In genomic region chr10:110563132-110563531, GRCh38 we compare ENCODE assay signal across 20 cellular contexts. TPM values are rescaled to one million over a fixed set of nuclear protein-coding genes. Genes with fewer than 3 reads are reported as not detected.
DNase-seq lines count a peak whose midpoint lies in the region; ATAC-seq and TF ChIP-seq lines count a peak whose summit lies in the region.
"Had no signal": no experiment of that assay in that cellular context is flagged by ENCODE, and none has a peak within 500 bp of the region (broad histone marks: within the 10 kb centered on the region; RNA-seq: fewer than 3 reads in every experiment).

No MANE protein-coding gene starts in this region.

- H3F3A ChIP-seq in neural progenitor cell (ENCODE audit: low read depth), result peaks cover 15% of the 10 kb centered on the region

- peak; percentile 17 for ATAC-seq in stimulated activated effector memory CD8-positive, alpha-beta T cell treated with anti-CD3 and anti-CD28 coated beads, Interleukin-12 subunit alpha, Interleukin-12 subunit beta, amount 100 ng/mL, for 72 hours
- ATAC-seq in right cardiac atrium, result no peak
- ATAC-seq: A549 had no signal

- intact Hi-C loops in activated CD4-positive, alpha-beta memory T cell treated with anti-CD3 and anti-CD28 coated beads for 36 hours (cut with micrococcal nuclease), result no loop called here
- intact Hi-C loops in right cardiac atrium (cut with DNase I), result no loop called here

- H3K27me3 ChIP-seq in WERI-Rb-1 (ENCODE audit: insufficient read depth, low read depth, severe bottlenecking) (no peaks in the 10 kb centered on the region), neural progenitor cell (no peaks in the 10 kb centered on the region), right cardiac atrium (ENCODE audit: control insufficient read depth, insufficient read depth) (no peaks in the 10 kb centered on the region)

- WGBS in right cardiac atrium, result 93% methylated on average over 8 of the region's 8 CpGs

- H3K9ac ChIP-seq in neural progenitor cell, result no peak overlapping the region

- no peaks in the 10 kb centered on the region for H3K9me3 Mint-ChIP-seq in activated CD4-positive, alpha-beta memory T cell treated with anti-CD3 and anti-CD28 coated beads for 36 hours
- no peaks in the 10 kb centered on the region for H3K9me3 Mint-ChIP-seq in activated CD4-positive, alpha-beta memory T cell treated with anti-CD3 and anti-CD28 coated beads, Interleukin-2, amount 10 ng/mL, durations not matched to agents 7 days and 5 days
- H3K9me3 Mint-ChIP-seq in stimulated activated effector memory CD8-positive, alpha-beta T cell treated with anti-CD3 and anti-CD28 coated beads, Interleukin-12 subunit alpha, Interleukin-12 subunit beta, amount 100 ng/mL, for 72 hours, result no peaks in the 10 kb centered on the region
- H3K9me3 Mint-ChIP-seq in neural progenitor cell, result no peaks in the 10 kb centered on the region
- H3K9me3 Mint-ChIP-seq: CD4-positive, CD25-positive, alpha-beta regulatory T cell; CD8-positive, alpha-beta memory T cell had no signal

- H2AFZ ChIP-seq in neural progenitor cell (replicated peaks), result no peak overlapping the region

- H3K36me3 ChIP-seq in WERI-Rb-1 (peaks cover 5% of the 10 kb centered on the region; the same call in 1 of the 2 replicates), neural progenitor cell (no peaks in the 10 kb centered on the region)

- H3K4me1 ChIP-seq in neural progenitor cell (no peaks in the 10 kb centered on the region), right cardiac atrium (ENCODE audit: control insufficient read depth, insufficient read depth, low read length) (no peaks in the 10 kb centered on the region)

- peak overlapping the region; percentile 20; the same call in 1 of the 2 replicates for H3K27ac ChIP-seq in WERI-Rb-1
- no peak overlapping the region for H3K27ac ChIP-seq in neural progenitor cell
- H3K27ac ChIP-seq in right cardiac atrium (ENCODE audit: low read length), result no peak overlapping the region
- H3K27ac ChIP-seq: 22Rv1, A549, HL-60 had no signal

- H3K4me1 Mint-ChIP-seq in activated CD4-positive, alpha-beta memory T cell treated with anti-CD3 and anti-CD28 coated beads for 36 hours (ENCODE audit: low read depth), result peaks cover 12% of the 10 kb centered on the region
- peaks cover 10% of the 10 kb centered on the region for H3K4me1 Mint-ChIP-seq in activated CD4-positive, alpha-beta memory T cell treated with anti-CD3 and anti-CD28 coated beads, Interleukin-2, amount 10 ng/mL, durations not matched to agents 7 days and 5 days
- peaks cover 10% of the 10 kb centered on the region for H3K4me1 Mint-ChIP-seq in stimulated activated effector memory CD8-positive, alpha-beta T cell treated with anti-CD3 and anti-CD28 coated beads, Interleukin-12 subunit alpha, Interleukin-12 subunit beta, amount 100 ng/mL, for 72 hours
- peaks cover 23% of the 10 kb centered on the region for H3K4me1 Mint-ChIP-seq in neural progenitor cell

- peaks cover 2% of the 10 kb centered on the region for H4K20me1 ChIP-seq in neural progenitor cell (ENCODE audit: low read depth)

- POLR2A ChIA-PET in activated CD4-positive, alpha-beta memory T cell treated with anti-CD3 and anti-CD28 coated beads for 36 hours (lab: Charles Lee), result interaction anchor here (1.1 kb wide), 1 partner anchor 258 kb away, joined by 3 read pairs; the partner anchor contains the start of gene SMNDC1
- POLR2A ChIA-PET in activated CD4-positive, alpha-beta memory T cell treated with anti-CD3 and anti-CD28 coated beads, Interleukin-2, amount 10 ng/mL, durations not matched to agents 7 days and 5 days (lab: Charles Lee), result interaction anchor here (0.7 to 2.2 kb wide), 3 partner anchors 60 to 75 kb away, joined by 3 to 5 read pairs (median 3); no protein-coding TSS in a partner anchor

- no peak for TF ChIP-seq CTCF in WERI-Rb-1 (IDR thresholded peaks at IDR 0.05; ENCODE audit: low read depth, low read length)
- no peak for TF ChIP-seq CTCF in neural progenitor cell (IDR thresholded peaks at IDR 0.05)

- H3K4me3 ChIP-seq in WERI-Rb-1 (ENCODE audit: low read depth, low read length), result no peak overlapping the region
- H3K4me3 ChIP-seq in neural progenitor cell, result no peak overlapping the region
- H3K4me3 ChIP-seq in right cardiac atrium (ENCODE audit: low read length), result no peak overlapping the region
- H3K4me3 ChIP-seq: A549, HAP-1 had no signal

- peaks cover 10% of the 10 kb centered on the region for H3K27me3 Mint-ChIP-seq in activated CD4-positive, alpha-beta memory T cell treated with anti-CD3 and anti-CD28 coated beads for 36 hours
- peaks cover 17% of the 10 kb centered on the region for H3K27me3 Mint-ChIP-seq in activated CD4-positive, alpha-beta memory T cell treated with anti-CD3 and anti-CD28 coated beads, Interleukin-2, amount 10 ng/mL, durations not matched to agents 7 days and 5 days
- H3K27me3 Mint-ChIP-seq in neural progenitor cell (ENCODE audit: insufficient read depth, low read depth), result no peaks in the 10 kb centered on the region

- H3K27ac Mint-ChIP-seq in activated CD4-positive, alpha-beta memory T cell treated with anti-CD3 and anti-CD28 coated beads for 36 hours, result no peak overlapping the region
- no peak overlapping the region for H3K27ac Mint-ChIP-seq in activated CD4-positive, alpha-beta memory T cell treated with anti-CD3 and anti-CD28 coated beads, Interleukin-2, amount 10 ng/mL, durations not matched to agents 7 days and 5 days
- no peak overlapping the region for H3K27ac Mint-ChIP-seq in stimulated activated effector memory CD8-positive, alpha-beta T cell treated with anti-CD3 and anti-CD28 coated beads, Interleukin-12 subunit alpha, Interleukin-12 subunit beta, amount 100 ng/mL, for 72 hours
- no peak overlapping the region for H3K27ac Mint-ChIP-seq in neural progenitor cell
- H3K27ac Mint-ChIP-seq: B cell; CD4-positive, CD25-positive, alpha-beta regulatory T cell; CD8-positive, alpha-beta memory T cell had no signal

- CTCF ChIA-PET in activated CD4-positive, alpha-beta memory T cell treated with anti-CD3 and anti-CD28 coated beads for 36 hours (lab: Charles Lee), result no interaction called here
- CTCF ChIA-PET in activated CD4-positive, alpha-beta memory T cell treated with anti-CD3 and anti-CD28 coated beads, Interleukin-2, amount 10 ng/mL, durations not matched to agents 7 days and 5 days (lab: Charles Lee), result interaction anchor here (0.5 to 1.1 kb wide), 2 partner anchors 16 to 358 kb away, joined by 3 read pairs; no protein-coding TSS in a partner anchor

- H3K4me2 ChIP-seq in neural progenitor cell, result no peak overlapping the region
- H3K4me2 ChIP-seq: A549 had no signal

- H3K4me3 Mint-ChIP-seq in activated CD4-positive, alpha-beta memory T cell treated with anti-CD3 and anti-CD28 coated beads for 36 hours, result no peak overlapping the region
- no peak overlapping the region for H3K4me3 Mint-ChIP-seq in activated CD4-positive, alpha-beta memory T cell treated with anti-CD3 and anti-CD28 coated beads, Interleukin-2, amount 10 ng/mL, durations not matched to agents 7 days and 5 days
- H3K4me3 Mint-ChIP-seq in stimulated activated effector memory CD8-positive, alpha-beta T cell treated with anti-CD3 and anti-CD28 coated beads, Interleukin-12 subunit alpha, Interleukin-12 subunit beta, amount 100 ng/mL, for 72 hours, result no peak overlapping the region
- no peak overlapping the region for H3K4me3 Mint-ChIP-seq in neural progenitor cell
- H3K4me3 Mint-ChIP-seq: B cell had no signal

- H3K79me2 ChIP-seq in neural progenitor cell (ENCODE audit: low read depth), result peaks cover 6% of the 10 kb centered on the region

- H3K9me3 ChIP-seq in WERI-Rb-1 (ENCODE audit: severe bottlenecking) (no peaks in the 10 kb centered on the region), neural progenitor cell (ENCODE audit: low read depth) (no peaks in the 10 kb centered on the region), right cardiac atrium (ENCODE audit: control insufficient read depth, low read length) (no peaks in the 10 kb centered on the region)
- H3K9me3 ChIP-seq: HAP-1 had no signal

- DNase-seq in NCI-H82 (lab: John Stamatoyannopoulos, UW) (peak; percentile 8), NCI-H82 treated with DMSO at 0.1 percent for 48 hours (lab: John Stamatoyannopoulos, UW; ENCODE audit: unreplicated experiment) (no peak), WERI-Rb-1 (no peak), neural progenitor cell (ENCODE audit: low spot score) (no peak), right cardiac atrium (no peak)
- peak; percentile 42 for DNase-seq in activated CD4-positive, alpha-beta memory T cell treated with anti-CD3 and anti-CD28 coated beads for 36 hours
- DNase-seq in activated CD4-positive, alpha-beta memory T cell treated with anti-CD3 and anti-CD28 coated beads, Interleukin-2, amount 10 ng/mL, durations not matched to agents 7 days and 5 days, result no peak
- no peak for DNase-seq in stimulated activated effector memory CD8-positive, alpha-beta T cell treated with anti-CD3 and anti-CD28 coated beads, Interleukin-12 subunit alpha, Interleukin-12 subunit beta, amount 100 ng/mL, for 72 hours (ENCODE audit: low spot score in 2 of 2)
- DNase-seq: C1 segment of cervical spinal cord; CD4-positive, CD25-positive, alpha-beta regulatory T cell; CD8-positive, alpha-beta memory T cell; COR-L47; DMS 273 treated with DMSO at 0.1 percent for 48 hours; DMS53; DND-41 had no signal

- peaks cover 4% of the 10 kb centered on the region for H3K36me3 Mint-ChIP-seq in activated CD4-positive, alpha-beta memory T cell treated with anti-CD3 and anti-CD28 coated beads for 36 hours
- H3K36me3 Mint-ChIP-seq in activated CD4-positive, alpha-beta memory T cell treated with anti-CD3 and anti-CD28 coated beads, Interleukin-2, amount 10 ng/mL, durations not matched to agents 7 days and 5 days (ENCODE audit: low read depth), result peaks cover under 1% of the 10 kb centered on the region
- peaks cover 11% of the 10 kb centered on the region for H3K36me3 Mint-ChIP-seq in stimulated activated effector memory CD8-positive, alpha-beta T cell treated with anti-CD3 and anti-CD28 coated beads, Interleukin-12 subunit alpha, Interleukin-12 subunit beta, amount 100 ng/mL, for 72 hours
- H3K36me3 Mint-ChIP-seq in neural progenitor cell, result no peaks in the 10 kb centered on the region
- H3K36me3 Mint-ChIP-seq: CD4-positive, CD25-positive, alpha-beta regulatory T cell had no signal

RNA-seq across cellular contexts. Expression of gene SMC3, which starts 4.4 kb away (rescaled TPM):
- 10 to 100 TPM; 89.5 to 92.2 TPM for total RNA-seq in activated CD4-positive, alpha-beta memory T cell treated with anti-CD3 and anti-CD28 coated beads for 36 hours
- total RNA-seq in activated CD4-positive, alpha-beta memory T cell treated with anti-CD3 and anti-CD28 coated beads, Interleukin-2, amount 10 ng/mL, durations not matched to agents 7 days and 5 days, result 10 to 100 TPM; 81.0 to 83.0 TPM
- 72.0 and 109 TPM in 2 replicates for total RNA-seq in neural progenitor cell (ENCODE audit: low replicate concordance)
- total RNA-seq in right cardiac atrium, result 10 to 100 TPM; 22.0 to 26.0 (median 24.0) TPM
- polyA plus RNA-seq in right cardiac atrium, result 17.2 TPM

Comparison
In these comparisons a context has a peak if more than half of its experiments do, and no peak if none do; other contexts are left out.
1. DNase-seq: peak in NCI-H82 (single experiment) and activated CD4-positive, alpha-beta memory T cell treated with anti-CD3 and anti-CD28 coated beads for 36 hours (single experiment); none in NCI-H82 treated with DMSO at 0.1 percent for 48 hours (single experiment), activated CD4-positive, alpha-beta memory T cell treated with anti-CD3 and anti-CD28 coated beads, Interleukin-2, amount 10 ng/mL, durations not matched to agents 7 days and 5 days (single experiment), WERI-Rb-1 (single experiment), stimulated activated effector memory CD8-positive, alpha-beta T cell treated with anti-CD3 and anti-CD28 coated beads, Interleukin-12 subunit alpha, Interleukin-12 subunit beta, amount 100 ng/mL, for 72 hours (0 of 2), neural progenitor cell (single experiment) and right cardiac atrium (0 of 3).